In genomic region chr9:120405134-120405533, GRCh38 we compare ENCODE assay signal across 23 cellular contexts.
"Had no signal": no experiment of that assay in that cellular context is flagged by ENCODE, and none has a peak within 500 bp of the region (broad histone marks: within the 10 kb centered on the region; RNA-seq: fewer than 3 reads in every experiment).

No MANE protein-coding gene starts in this region.

- H3K4me1 Mint-ChIP-seq: memory B cell, natural killer cell had no signal

- H3K27ac ChIP-seq: dorsolateral prefrontal cortex, neural progenitor cell, ovary, psoas muscle, skin epidermis, thoracic aorta, tibial nerve, upper lobe of left lung had no signal

- ATAC-seq: left ventricle myocardium superior, natural killer cell, psoas muscle, right cardiac atrium had no signal

- H3K36me3 ChIP-seq: neural progenitor cell, ovary had no signal

- H3K9me3 Mint-ChIP-seq: memory B cell, natural killer cell, neural progenitor cell had no signal

- FAIRE-seq: colon, keratinocyte, urothelium cell line had no signal

- H3K4me3 ChIP-seq: dorsolateral prefrontal cortex, lung, neural progenitor cell, ovary, psoas muscle, skin epidermis, spleen, thoracic aorta, tibial nerve, upper lobe of left lung had no signal

- H2AFZ ChIP-seq: neural progenitor cell had no signal

- H3K4me1 ChIP-seq: neural progenitor cell, tibial nerve had no signal

- H3K4me3 Mint-ChIP-seq: memory B cell, natural killer cell, neural progenitor cell had no signal

- DNase-seq: dorsolateral prefrontal cortex; effector CD4-positive, alpha-beta T cell; hypothalamus; left ventricle myocardium superior; natural killer cell; ovary; posterior cingulate gyrus; psoas muscle; right cardiac atrium; spleen; stimulated activated CD4-positive, alpha-beta T cell treated with anti-CD3 and anti-CD28 coated beads, Interleukin-15, amount 100 ng/mL, for 24 hours; stimulated activated CD4-positive, alpha-beta T cell treated with anti-CD3 and anti-CD28 coated beads, Interleukin-2, amount 100 ng/mL, for 48 hours; stimulated activated naive CD4-positive, alpha-beta T cell; upper lobe of left lung had no signal

- H3K9ac ChIP-seq: neural progenitor cell had no signal

- H3K27me3 ChIP-seq: dorsolateral prefrontal cortex, neural progenitor cell, ovary, spleen, tibial nerve, upper lobe of left lung had no signal

- H3K9me3 ChIP-seq: ovary, psoas muscle, spleen, thoracic aorta, tibial nerve, upper lobe of left lung had no signal

- H3K27me3 Mint-ChIP-seq: memory B cell had no signal

- H3K27ac Mint-ChIP-seq: memory B cell, natural killer cell, neural progenitor cell had no signal

- H3K4me2 ChIP-seq: neural progenitor cell had no signal
